8 cellular contexts compared by ENCODE assay signal in genomic region chr4:111937368-111937767, GRCh38.
DNase-seq lines count a peak whose midpoint lies in the region; ATAC-seq, FAIRE-seq and TF ChIP-seq lines count a peak whose summit lies in the region.

No MANE protein-coding gene starts in this region.

- H3K4me3 ChIP-seq in fibroblast of the aortic adventitia (ENCODE audit: low read depth, low read length), result no peak overlapping the region

- TF ChIP-seq CTCF in fibroblast of the aortic adventitia (IDR thresholded peaks at IDR 0.05; ENCODE audit: insufficient read depth, low read length), result peak; percentile 32

- DNase-seq in NCI-H82 (lab: John Stamatoyannopoulos, UW) (peak; percentile 74), fibroblast of the aortic adventitia (ENCODE audit: low read depth) (peak; percentile 59), COLO668 (lab: John Stamatoyannopoulos, UW; ENCODE audit: unreplicated experiment) (no peak)
- DNase-seq in activated CD8-positive, alpha-beta memory T cell treated with anti-CD3 and anti-CD28 coated beads for 24 hours, result no peak
- DNase-seq in central memory CD4-positive, alpha-beta T cell, result no peak

- FAIRE-seq in A204.1 (lab: Jason Lieb, UNC), result peak; percentile 81

- ATAC-seq in GM18520 (IDR thresholded peaks at IDR 0.05; ENCODE audit: unreplicated experiment) (peak; percentile 84), HG02981 (IDR thresholded peaks at IDR 0.05; ENCODE audit: unreplicated experiment) (peak; percentile 79)

Comparison
In these comparisons a context has a peak if more than half of its experiments do, and no peak if none do; other contexts are left out.
1. DNase-seq: peak in NCI-H82 (single experiment) and fibroblast of the aortic adventitia (single experiment); none in activated CD8-positive, alpha-beta memory T cell treated with anti-CD3 and anti-CD28 coated beads for 24 hours (single experiment), central memory CD4-positive, alpha-beta T cell (single experiment) and COLO668 (single experiment).